In genomic region chr3:140277886-140278285, GRCh38 we compare ENCODE assay signal across 29 cellular contexts.
"Had no signal": no experiment of that assay in that cellular context is flagged by ENCODE, and none has a peak within 500 bp of the region (broad histone marks: within the 10 kb centered on the region; RNA-seq: fewer than 3 reads in every experiment).

No MANE protein-coding gene starts in this region.

- DNase-seq: activated CD4-positive, alpha-beta memory T cell treated with anti-CD3 and anti-CD28 coated beads, Interleukin-2, amount 10 ng/mL, durations not matched to agents 7 days and 5 days; activated CD4-positive, alpha-beta T cell treated with anti-CD3 and anti-CD28 coated beads for 1 hour; activated CD4-positive, alpha-beta T cell treated with anti-CD3 and anti-CD28 coated beads for 36 hours; activated CD4-positive, alpha-beta T cell treated with anti-CD3 and anti-CD28 coated beads for 48 hours; activated CD4-positive, alpha-beta T cell treated with anti-CD3 and anti-CD28 coated beads, Interleukin-2, amount 10 ng/mL, durations not matched to agents 7 days and 5 days; activated CD4-positive, alpha-beta T cell treated with anti-CD3 and anti-CD28 coated beads, Interleukin-2, amount 50 U/mL, for 48 hours; activated CD4-positive, CD25-positive, alpha-beta regulatory T cell; activated CD8-positive, alpha-beta memory T cell treated with anti-CD3 and anti-CD28 coated beads for 24 hours; activated CD8-positive, alpha-beta memory T cell treated with anti-CD3 and anti-CD28 coated beads, Interleukin-2, amount 10 ng/mL, durations not matched to agents 7 days and 5 days; activated CD8-positive, alpha-beta memory T cell treated with anti-CD3 and anti-CD28 coated beads, Interleukin-2, amount 50 U/mL, for 48 hours; activated CD8-positive, alpha-beta T cell treated with anti-CD3 and anti-CD28 coated beads, Interleukin-2, amount 10 ng/mL, durations not matched to agents 7 days and 5 days; activated effector memory CD4-positive, alpha-beta T cell treated with Interleukin-2 at 50 U/mL for 16 hours; activated gamma-delta T cell; activated naive CD4-positive, alpha-beta T cell treated with anti-CD3 and anti-CD28 coated beads, Interleukin-2, amount 10 ng/mL, durations not matched to agents 7 days and 5 days; activated naive CD4-positive, alpha-beta T cell treated with Interleukin-2 at 50 U/mL for 16 hours; activated naive CD8-positive, alpha-beta T cell treated with anti-CD3 and anti-CD28 coated beads, Interleukin-2, amount 10 ng/mL, durations not matched to agents 7 days and 5 days; activated naive CD8-positive, alpha-beta T cell treated with anti-CD3 and anti-CD28 coated beads, Interleukin-2, amount 50 U/mL, for 24 hours; activated T-cell treated with anti-CD3 and anti-CD28 coated beads, Interleukin-2, amount 50 U/mL, for 24 hours; activated T-cell treated with anti-CD3 and anti-CD28 coated beads, Interleukin-2, amount 50 U/mL, for 48 hours; amygdala; anterior cingulate cortex; caudate nucleus; cerebellar nuclear complex; T-helper 1 cell; T-helper 2 cell; T-helper 9 cell had no signal

- H3K9me3 ChIP-seq: ascending aorta had no signal

- H3K36me3 ChIP-seq: ascending aorta, cardiac muscle cell had no signal

- H3K4me1 ChIP-seq: ascending aorta had no signal

- H3K27me3 ChIP-seq: ascending aorta had no signal

- H3K27ac ChIP-seq: ascending aorta, cardiac muscle cell, VCaP had no signal

- H3K4me3 ChIP-seq: ascending aorta, cardiac muscle cell had no signal
